In the genomic region with DNA sequence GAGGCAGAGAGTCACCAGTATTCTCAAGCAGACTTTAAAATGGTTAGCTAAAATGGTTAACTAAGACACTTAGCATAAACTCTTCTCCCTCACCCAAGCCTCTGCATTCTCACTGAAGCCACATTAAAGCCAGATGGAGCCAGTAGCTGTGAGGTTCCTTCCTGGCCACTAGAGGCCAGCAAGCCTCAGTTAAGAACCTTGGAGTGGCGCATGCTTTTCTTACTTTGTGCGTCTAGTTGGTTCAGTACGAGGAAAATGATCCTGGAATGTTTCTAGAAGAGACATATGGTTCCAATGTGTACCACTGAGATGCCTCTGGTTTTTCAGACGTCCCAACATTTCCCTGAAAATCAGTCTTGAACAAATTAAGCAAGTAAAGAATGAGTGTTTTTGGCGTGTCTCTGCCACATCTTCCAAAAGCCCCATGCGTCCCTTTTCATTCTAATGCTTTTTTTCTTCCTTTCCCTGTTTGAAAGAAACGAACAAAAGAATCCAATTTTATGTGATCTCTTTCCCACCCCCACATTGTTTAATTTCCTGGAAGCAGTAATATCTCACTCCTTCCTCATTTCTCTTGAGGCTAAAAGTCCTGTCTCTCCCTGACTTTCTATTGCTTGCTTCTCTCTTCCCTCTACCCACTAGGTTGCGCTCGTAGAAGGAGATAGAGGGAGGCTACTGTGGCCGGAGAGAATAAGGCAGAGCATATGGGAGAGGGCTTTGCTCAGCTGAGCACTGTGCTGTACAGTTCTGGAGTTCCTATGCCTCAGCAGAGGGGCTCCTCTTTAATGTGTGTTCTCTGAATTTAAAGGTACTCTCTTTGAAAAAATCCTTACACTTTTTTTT, we compare ENCODE assay signal across 8 cellular contexts.
A peak's percentile ranks its signal among the peaks of the same experiment; 100 is the strongest.
DNase-seq lines count a peak whose midpoint lies in the region; ATAC-seq and TF ChIP-seq lines count a peak whose summit lies in the region.

No MANE protein-coding gene starts in this region.

- peaks cover 7% of the 10 kb centered on the region for H3K27me3 Mint-ChIP-seq in brain

- CTCF ChIA-PET in PC-9 (lab: Charles Lee): no interaction called here

- H3K9me3 Mint-ChIP-seq in brain: no peaks in the 10 kb centered on the region

- no peaks in the 10 kb centered on the region for H3K79me2 ChIP-seq in PC-9 (ENCODE audit: low read depth)

- H2AFZ ChIP-seq in PC-9: no peak overlapping the region

- no peaks in the 10 kb centered on the region for H3K36me3 ChIP-seq in PC-9 (ENCODE audit: low read depth)

- no peaks in the 10 kb centered on the region for H3K36me3 Mint-ChIP-seq in brain

- H4K20me1 ChIP-seq in PC-9 (ENCODE audit: insufficient read depth): no peaks in the 10 kb centered on the region

- H3K4me3 Mint-ChIP-seq in brain: peak overlapping the region; percentile 25 to 74 (median 56)

- POLR2A ChIA-PET in PC-9 (lab: Charles Lee; ENCODE audit: unreplicated experiment): no interaction called here

- BruUV-seq in PC-9 (replicated peaks; lab: Mats Ljungman, UMichigan): no TSS peak

- no peaks in the 10 kb centered on the region for H3K4me1 ChIP-seq in PC-9 (replicated peaks; ENCODE audit: insufficient read depth)

- H3K4me2 ChIP-seq in PC-9: peak overlapping the region; percentile 40

- TF ChIP-seq CTCF in PC-9 (conservative IDR thresholded peaks at IDR 0.05) (peak; percentile 62), brain (conservative IDR thresholded peaks at IDR 0.05) (peak; percentile 54 to 70)

- H3K4me3 ChIP-seq in PC-9: no peak overlapping the region; the same call in 1 of the 2 replicates

- no peaks in the 10 kb centered on the region for H3K4me1 Mint-ChIP-seq in brain

- no peaks in the 10 kb centered on the region for H3F3A ChIP-seq in PC-9 (ENCODE audit: insufficient read depth, low read depth)

- intact Hi-C loops in PC-9 (cut with micrococcal nuclease; ENCODE audit: unreplicated experiment): no loop called here

- no peaks in the 10 kb centered on the region for H3K9me3 ChIP-seq in PC-9 (ENCODE audit: insufficient read depth, low read depth)

- ATAC-seq in GM19455 (IDR thresholded peaks at IDR 0.05; ENCODE audit: unreplicated experiment): peak; percentile 94
- ATAC-seq in HG03520 (IDR thresholded peaks at IDR 0.05; ENCODE audit: unreplicated experiment): peak; percentile 95

- H3K27ac ChIP-seq in PC-9: no peak overlapping the region

- H3K27ac Mint-ChIP-seq in brain: peak overlapping the region in 3 of 5 experiments; percentile 19 to 77 (median 30)

- no peaks in the 10 kb centered on the region for H3K27me3 ChIP-seq in PC-9 (ENCODE audit: insufficient read depth, low read depth)

- no peaks in the 10 kb centered on the region for H3K9me2 ChIP-seq in PC-9 (ENCODE audit: insufficient read depth)

- peak; percentile 43 for DNase-seq in ELF-1 (ENCODE audit: low read depth, low spot score)
- DNase-seq in PC-9: peak; percentile 3 to 37
- peak; percentile 55 for DNase-seq in inferior parietal cortex (ENCODE audit: extremely low spot score)
- peak; percentile 20 for DNase-seq in stimulated activated CD4-positive, alpha-beta T cell treated with anti-CD3 and anti-CD28 coated beads, Interleukin-4, amount 100 ng/mL, for 24 hours
- DNase-seq in GOT3 (lab: John Stamatoyannopoulos, UW): no peak
